In genomic region chr2:17719562-17720371, GRCh38 we compare ENCODE assay signal across 8 cellular contexts. TPM values are rescaled to one million over a fixed set of nuclear protein-coding genes. Genes with fewer than 3 reads are reported as not detected.
DNase-seq lines count a peak whose midpoint lies in the region; ATAC-seq and TF ChIP-seq lines count a peak whose summit lies in the region.

No MANE protein-coding gene starts in this region.

- H4K20me1 ChIP-seq in PC-3 (ENCODE audit: low read length) (no peaks in the 10 kb centered on the region), fibroblast of lung (ENCODE audit: control insufficient read depth, extremely low read depth, insufficient read depth, low read length) (no peaks in the 10 kb centered on the region), smooth muscle cell (ENCODE audit: low read depth) (no peaks in the 10 kb centered on the region)

- H3K4me2 ChIP-seq in PC-3 (ENCODE audit: low read length) (no peak overlapping the region), fibroblast of lung (ENCODE audit: extremely low read depth, insufficient read depth, low read length) (no peak overlapping the region), smooth muscle cell (no peak overlapping the region)

- no peaks in the 10 kb centered on the region for H3K9me2 ChIP-seq in PC-3 (replicated peaks; ENCODE audit: low read length)

- H3K79me2 ChIP-seq in PC-3 (ENCODE audit: low read length) (no peaks in the 10 kb centered on the region), fibroblast of lung (ENCODE audit: control insufficient read depth, insufficient read depth, low read length) (no peaks in the 10 kb centered on the region), smooth muscle cell (ENCODE audit: low read depth) (no peaks in the 10 kb centered on the region)

- DNase-seq in NCI-H2196 (lab: John Stamatoyannopoulos, UW; ENCODE audit: unreplicated experiment) (peak; percentile 3), NCI-H2196 treated with DMSO at 0.1 percent for 48 hours (lab: John Stamatoyannopoulos, UW; ENCODE audit: unreplicated experiment) (no peak), H7 (peak; percentile 2), PC-3 (peak; percentile 47), fibroblast of lung (ENCODE audit: low read depth in 2 of 2) (peak in 1 of 2 donors; percentile 38), smooth muscle cell (lab: John Stamatoyannopoulos, UW; ENCODE audit: unreplicated experiment) (no peak), NOMO-1 treated with dmso at 0.1 percent for 144 hours (lab: John Stamatoyannopoulos, UW; ENCODE audit: unreplicated experiment) (no peak)
- no peak for DNase-seq in central memory CD4-positive, alpha-beta T cell

- BruUV-seq in PC-3 (replicated peaks; lab: Mats Ljungman, UMichigan) = no TSS peak

- POLR2A ChIA-PET in PC-3 (lab: Charles Lee; ENCODE audit: unreplicated experiment) = no interaction called here

- H3K9me3 ChIP-seq in PC-3 (ENCODE audit: low read length) (no peaks in the 10 kb centered on the region), fibroblast of lung (ENCODE audit: control insufficient read depth, insufficient read depth, low read depth, low read length) (no peaks in the 10 kb centered on the region), smooth muscle cell (replicated peaks; ENCODE audit: low read depth) (no peaks in the 10 kb centered on the region)

- H3K9ac ChIP-seq in PC-3 (ENCODE audit: low read length) = no peak overlapping the region
- no peak overlapping the region for H3K9ac ChIP-seq in fibroblast of lung (ENCODE audit: insufficient read depth, low read length)
- no peak overlapping the region for H3K9ac ChIP-seq in smooth muscle cell (ENCODE audit: low read depth)

- no peaks in the 10 kb centered on the region for H3K27me3 ChIP-seq in H7 (ENCODE audit: control insufficient read depth, insufficient read depth, low read length)
- H3K27me3 ChIP-seq in PC-3 (ENCODE audit: low read length) = no peaks in the 10 kb centered on the region
- H3K27me3 ChIP-seq in fibroblast of lung (ENCODE audit: control insufficient read depth, insufficient read depth, low read length) = no peaks in the 10 kb centered on the region
- no peaks in the 10 kb centered on the region for H3K27me3 ChIP-seq in smooth muscle cell (ENCODE audit: low read depth)

- H3K4me1 ChIP-seq in PC-3 (ENCODE audit: insufficient read depth, low read length) (no peaks in the 10 kb centered on the region), fibroblast of lung (ENCODE audit: control insufficient read depth, extremely low read depth, insufficient read depth, low read length) (no peaks in the 10 kb centered on the region), smooth muscle cell (ENCODE audit: low read depth) (no peaks in the 10 kb centered on the region)

- H3F3A ChIP-seq in PC-3 (ENCODE audit: low read length, unreplicated experiment) = no peaks in the 10 kb centered on the region
- H3F3A ChIP-seq in smooth muscle cell (ENCODE audit: low read depth) = peaks cover 4% of the 10 kb centered on the region

- H3K27ac ChIP-seq in PC-3 (ENCODE audit: low read length) = no peak overlapping the region
- H3K27ac ChIP-seq in fibroblast of lung (ENCODE audit: insufficient read depth, low read length) = no peak overlapping the region
- H3K27ac ChIP-seq in smooth muscle cell (ENCODE audit: low read depth) = no peak overlapping the region

- H3K36me3 ChIP-seq in H7 (replicated peaks; ENCODE audit: control insufficient read depth, insufficient read depth, low read length) (peaks cover 14% of the 10 kb centered on the region), PC-3 (ENCODE audit: low read depth, low read length) (peaks cover 22% of the 10 kb centered on the region; the same call in 1 of the 2 replicates), fibroblast of lung (ENCODE audit: control insufficient read depth, insufficient read depth, low read length) (peaks cover 5% of the 10 kb centered on the region), smooth muscle cell (ENCODE audit: low read depth) (peaks cover 17% of the 10 kb centered on the region)

- peak; percentile 76 for TF ChIP-seq CTCF in PC-3 (conservative IDR thresholded peaks at IDR 0.05; ENCODE audit: low read depth, low read length)
- TF ChIP-seq CTCF in fibroblast of lung (conservative IDR thresholded peaks at IDR 0.05 in 1 of 2, IDR thresholded peaks at IDR 0.05 in 1 of 2; ENCODE audit: low read depth in 1 of 2, low read length in 2 of 2) = peak; percentile 80 to 87
- peak; percentile 82 for TF ChIP-seq CTCF in smooth muscle cell (IDR thresholded peaks at IDR 0.05; ENCODE audit: borderline replicate concordance, insufficient read depth, poor library complexity, severe bottlenecking)

- H3K4me3 ChIP-seq in H7 (ENCODE audit: insufficient read depth, low read depth, low read length) (no peak overlapping the region), PC-3 (ENCODE audit: low read length) (no peak overlapping the region), fibroblast of lung (replicated peaks in 1 of 4; ENCODE audit: control extremely low read depth in 1 of 4, insufficient read depth in 1 of 4, low read depth in 3 of 4, low read length in 4 of 4) (no peak overlapping the region), smooth muscle cell (no peak overlapping the region)

- peak; percentile 46 for ATAC-seq in PC-3

- no peak overlapping the region for H2AFZ ChIP-seq in PC-3 (ENCODE audit: low read length)
- H2AFZ ChIP-seq in fibroblast of lung (ENCODE audit: low read length) = no peak overlapping the region
- no peak overlapping the region for H2AFZ ChIP-seq in smooth muscle cell (ENCODE audit: low read depth)

- intact Hi-C loops in PC-3 (cut with micrococcal nuclease) = loop anchor here (1.0 to 10.0 kb wide), 3 partner anchors 34 to 659 kb away; partner anchors contain the start of gene SMC6

- CTCF ChIA-PET in PC-3 (lab: Charles Lee) = interaction anchor here (0.7 kb wide), 1 partner anchor 12 kb away, joined by 3 read pairs; no protein-coding TSS in a partner anchor

- WGBS in smooth muscle cell (ENCODE audit: low lambda C conversion rate) = 82% methylated on average over 4 of the region's 4 CpGs

RNA-seq across cellular contexts. Expression of gene SMC6, which starts 33.8 kb away (rescaled TPM):
- 24.5 and 37.7 TPM in 2 replicates for total RNA-seq in H7 (2014; rRNA removed; shearing (Covaris generic))
- total RNA-seq in PC-3 (2014; rRNA removed) = 14.1 and 15.6 TPM in 2 replicates
- total RNA-seq in fibroblast of lung = 21.8 and 22.8 TPM in 2 replicates
- 12.7 and 17.9 TPM in 2 replicates for polyA plus RNA-seq in fibroblast of lung
- polyA plus RNA-seq in fibroblast of lung (2012) = 12.1 and 14.4 TPM in 2 replicates
- polyA minus RNA-seq in fibroblast of lung (ENCODE audit: low replicate concordance) = 1.4 and 3.2 TPM in 2 replicates
- 18.1 and 27.2 TPM in 2 replicates for total RNA-seq in smooth muscle cell
- polyA plus RNA-seq in smooth muscle cell = 11.2 and 14.7 TPM in 2 replicates

RNA-seq across cellular contexts. Expression of gene GEN1, which starts 34.2 kb away (rescaled TPM):
- total RNA-seq in H7 (2014; rRNA removed; shearing (Covaris generic)) = 8.3 and 11.3 TPM in 2 replicates
- total RNA-seq in PC-3 (2014; rRNA removed) = 21.1 and 21.4 TPM in 2 replicates
- total RNA-seq in fibroblast of lung = 2.8 and 5.0 TPM in 2 replicates
- polyA plus RNA-seq in fibroblast of lung = 5.6 and 8.7 TPM in 2 replicates
- polyA plus RNA-seq in fibroblast of lung (2012) = 2.5 and 3.9 TPM in 2 replicates
- polyA minus RNA-seq in fibroblast of lung (ENCODE audit: low replicate concordance) = 0.24 and 2.3 TPM in 2 replicates
- 6.7 and 8.2 TPM in 2 replicates for total RNA-seq in smooth muscle cell
- 1.1 and 2.2 TPM in 2 replicates for polyA plus RNA-seq in smooth muscle cell

Comparison
In these comparisons a context has a peak if more than half of its experiments do, and no peak if none do; other contexts are left out.
1. DNase-seq: peak in NCI-H2196 (single experiment), H7 (single experiment) and PC-3 (single experiment); none in NCI-H2196 treated with DMSO at 0.1 percent for 48 hours (single experiment), smooth muscle cell (single experiment), NOMO-1 treated with dmso at 0.1 percent for 144 hours (single experiment) and central memory CD4-positive, alpha-beta T cell (single experiment).
2. Peak in every context shown above with its lines, with median percentiles within 50 percentile points of each other: CTCF ChIP-seq.